ENCODE assay signal across 9 cellular contexts in genomic region chr12:27781680-27782079, GRCh38. TPM values are rescaled to one million over a fixed set of nuclear protein-coding genes. Genes with fewer than 3 reads are reported as not detected.
DNase-seq lines count a peak whose midpoint lies in the region; ATAC-seq and TF ChIP-seq lines count a peak whose summit lies in the region.
"Had no signal": no experiment of that assay in that cellular context is flagged by ENCODE, and none has a peak within 500 bp of the region (broad histone marks: within the 10 kb centered on the region; RNA-seq: fewer than 3 reads in every experiment).

No MANE protein-coding gene starts in this region.

- TF ChIP-seq POLR2A in upper lobe of left lung (IDR thresholded peaks at IDR 0.05): no peak

- H3K27ac Mint-ChIP-seq in activated naive CD4-positive, alpha-beta T cell treated with anti-CD3 and anti-CD28 coated beads, Interleukin-2, amount 10 ng/mL, durations not matched to agents 7 days and 5 days: peak overlapping the region; percentile 79
- H3K27ac Mint-ChIP-seq in activated naive CD8-positive, alpha-beta T cell: peak overlapping the region; percentile 64

- H3K9me3 ChIP-seq in iPS-20b (ENCODE audit: insufficient read depth, low read depth, low read length) (no peaks in the 10 kb centered on the region), upper lobe of left lung (no peaks in the 10 kb centered on the region)

- ATAC-seq in upper lobe of left lung (ENCODE audit: low FRiP score in 2 of 2): no peak
- no peak for ATAC-seq in GM21515 (IDR thresholded peaks at IDR 0.05; ENCODE audit: unreplicated experiment)

- H3K27ac ChIP-seq in iPS-20b (ENCODE audit: low read length) (no peak overlapping the region), upper lobe of left lung (peak overlapping the region in 3 of 4 donors; percentile 2 to 89 (median 88))

- H3K4me1 Mint-ChIP-seq in activated naive CD4-positive, alpha-beta T cell treated with anti-CD3 and anti-CD28 coated beads, Interleukin-2, amount 10 ng/mL, durations not matched to agents 7 days and 5 days: peaks cover 51% of the 10 kb centered on the region
- H3K4me1 Mint-ChIP-seq in activated naive CD8-positive, alpha-beta T cell (ENCODE audit: low read depth): peaks cover 45% of the 10 kb centered on the region

- H3K27me3 ChIP-seq in iPS-20b (ENCODE audit: insufficient read depth, low read length): no peaks in the 10 kb centered on the region
- H3K27me3 ChIP-seq in upper lobe of left lung: no peaks in the 10 kb centered on the region

- H3K27me3 Mint-ChIP-seq in activated naive CD4-positive, alpha-beta T cell treated with anti-CD3 and anti-CD28 coated beads, Interleukin-2, amount 10 ng/mL, durations not matched to agents 7 days and 5 days: peaks cover 12% of the 10 kb centered on the region
- H3K27me3 Mint-ChIP-seq in activated naive CD8-positive, alpha-beta T cell: no peaks in the 10 kb centered on the region

- no peaks in the 10 kb centered on the region for H3K9me3 Mint-ChIP-seq in activated naive CD4-positive, alpha-beta T cell treated with anti-CD3 and anti-CD28 coated beads, Interleukin-2, amount 10 ng/mL, durations not matched to agents 7 days and 5 days
- no peaks in the 10 kb centered on the region for H3K9me3 Mint-ChIP-seq in activated naive CD8-positive, alpha-beta T cell (ENCODE audit: low read depth)

- DNase-seq in activated naive CD4-positive, alpha-beta T cell treated with anti-CD3 and anti-CD28 coated beads, Interleukin-2, amount 10 ng/mL, durations not matched to agents 7 days and 5 days: no peak
- no peak for DNase-seq in activated naive CD4-positive, alpha-beta T cell treated with anti-CD3 and anti-CD28 coated beads, Interleukin-2, amount 50 U/mL, for 16 hours
- DNase-seq in upper lobe of left lung: no peak
- DNase-seq in islet precursor cell: no peak
- no peak for DNase-seq in NCI-H526 (lab: John Stamatoyannopoulos, UW)

- H3K36me3 ChIP-seq in iPS-20b (ENCODE audit: insufficient read depth, low read depth, low read length) (peaks cover 9% of the 10 kb centered on the region; the same call in 1 of the 2 replicates), upper lobe of left lung (no peaks in the 10 kb centered on the region)

- peak overlapping the region; percentile 92; the same call in 1 of the 2 replicates for H3K9ac ChIP-seq in iPS-20b (ENCODE audit: low read depth, low read length)

- no peak for TF ChIP-seq EP300 in upper lobe of left lung (IDR thresholded peaks at IDR 0.05)

- peak overlapping the region; percentile 78 for H3K4me3 Mint-ChIP-seq in activated naive CD4-positive, alpha-beta T cell treated with anti-CD3 and anti-CD28 coated beads, Interleukin-2, amount 10 ng/mL, durations not matched to agents 7 days and 5 days
- peak overlapping the region; percentile 86 for H3K4me3 Mint-ChIP-seq in activated naive CD8-positive, alpha-beta T cell

- CTCF ChIA-PET in activated naive CD4-positive, alpha-beta T cell treated with anti-CD3 and anti-CD28 coated beads, Interleukin-2, amount 10 ng/mL, durations not matched to agents 7 days and 5 days (lab: Charles Lee): interaction anchor here (0.9 kb wide), 1 partner anchor 38 kb away, joined by 4 read pairs; no protein-coding TSS in a partner anchor

- 67 to 71% methylated on average over 5 of the region's 5 CpGs for WGBS in upper lobe of left lung, 2 donors

- H3K4me3 ChIP-seq in iPS-20b (ENCODE audit: low read length) (peak overlapping the region; percentile 83), upper lobe of left lung (peak overlapping the region in 3 of 4 donors; percentile 73 to 85 (median 75))

- TF ChIP-seq CTCF in upper lobe of left lung (IDR thresholded peaks at IDR 0.05): no peak

- peaks cover 24% of the 10 kb centered on the region for H3K36me3 Mint-ChIP-seq in activated naive CD4-positive, alpha-beta T cell treated with anti-CD3 and anti-CD28 coated beads, Interleukin-2, amount 10 ng/mL, durations not matched to agents 7 days and 5 days
- peaks cover 16% of the 10 kb centered on the region for H3K36me3 Mint-ChIP-seq in activated naive CD8-positive, alpha-beta T cell

- peaks cover 8% of the 10 kb centered on the region; the same call in 1 of the 2 replicates for H3K4me1 ChIP-seq in iPS-20b (ENCODE audit: insufficient read depth, low read length)
- peaks cover 17 to 46% (median 23%) of the 10 kb centered on the region in 4 donors for H3K4me1 ChIP-seq in upper lobe of left lung

RNA-seq across cellular contexts. Expression of gene MANSC4, which starts 1.6 kb away (rescaled TPM):
- total RNA-seq in upper lobe of left lung: not detected
- total RNA-seq: mononuclear cell had no signal

RNA-seq across cellular contexts. Expression of gene KLHL42, which starts 1.6 kb away (rescaled TPM):
- total RNA-seq in upper lobe of left lung: 10 to 100 TPM; 18.5 to 46.1 (median 22.6) TPM
